ENCODE assay signal across 15 cellular contexts in the genomic region with DNA sequence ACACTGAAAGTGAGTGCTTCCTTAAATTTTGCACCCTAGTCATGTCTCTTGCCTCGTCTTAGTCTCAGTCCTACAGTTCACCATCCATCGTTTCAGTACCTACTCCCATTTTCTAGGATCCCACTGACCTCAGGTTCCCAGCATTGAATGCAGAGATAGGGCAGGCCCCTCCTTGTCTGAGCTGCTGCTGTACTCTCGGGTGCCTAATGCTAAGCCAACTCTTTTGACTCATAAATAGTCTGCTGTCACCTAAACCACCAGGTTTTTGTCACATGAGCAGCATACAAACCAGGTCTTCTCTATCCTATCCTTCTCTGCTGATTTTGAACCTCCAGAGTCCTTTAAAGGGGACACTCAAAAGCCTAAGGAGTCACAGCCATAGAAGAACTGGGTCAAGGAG. TPM values are rescaled to one million over a fixed set of nuclear protein-coding genes. Genes with fewer than 3 reads are reported as not detected.
DNase-seq lines count a peak whose midpoint lies in the region; ATAC-seq and TF ChIP-seq lines count a peak whose summit lies in the region.
"Had no signal": no experiment of that assay in that cellular context is flagged by ENCODE, and none has a peak within 500 bp of the region (broad histone marks: within the 10 kb centered on the region; RNA-seq: fewer than 3 reads in every experiment).

No MANE protein-coding gene starts in this region.

- H3K4me3 ChIP-seq in DOHH2 (ENCODE audit: low read length) (0 out of 2 replicates have a peak overlapping the region, but pooled peaks have one; percentile 6), ascending aorta (no peak overlapping the region)
- H3K4me3 ChIP-seq: HAP-1, sigmoid colon, SJSA1 had no signal

- H3K36me3 ChIP-seq in DOHH2 (ENCODE audit: control insufficient read depth, low read length), result peaks cover 42% of the 10 kb centered on the region
- no peaks in the 10 kb centered on the region for H3K36me3 ChIP-seq in ascending aorta
- H3K36me3 ChIP-seq: BE2C, HAP-1, sigmoid colon, SJSA1 had no signal

- intact Hi-C loops in CD14-positive monocyte (cut with micrococcal nuclease) (loop anchor here (1.0 to 5.0 kb wide), 2 partner anchors 19 to 51 kb away; partner anchors contain the start of genes NIT1 (in 1 of the 2) and PFDN2 (in 1 of the 2)), ascending aorta (cut with DNase I) (no loop called here), left ventricle myocardium superior (cut with micrococcal nuclease) (no loop called here)
- intact Hi-C loops in activated CD8-positive, alpha-beta T cell treated with anti-CD3 and anti-CD28 coated beads for 36 hours (cut with micrococcal nuclease), result loop anchor here (5.0 kb wide), 1 partner anchor 36 kb away; no protein-coding TSS in a partner anchor

- H3K4me3 Mint-ChIP-seq in CD14-positive monocyte, result peak overlapping the region; percentile 99
- H3K4me3 Mint-ChIP-seq in activated CD8-positive, alpha-beta T cell treated with anti-CD3 and anti-CD28 coated beads for 36 hours, result peak overlapping the region; percentile 97
- peak overlapping the region; percentile 81 to 92 for H3K4me3 Mint-ChIP-seq in effector memory CD8-positive, alpha-beta T cell

- H4K20me1 ChIP-seq in DOHH2 (ENCODE audit: control insufficient read depth, insufficient read depth, low read depth, low read length), result peaks cover 10% of the 10 kb centered on the region

- H3K9me2 ChIP-seq in DOHH2 (replicated peaks; ENCODE audit: control insufficient read depth, low read length), result no peaks in the 10 kb centered on the region

- H3K27me3 Mint-ChIP-seq in CD14-positive monocyte (ENCODE audit: low read depth in 3 of 3), result peaks cover 0 to 2% (median 1%) of the 10 kb centered on the region in 3 donors
- no peaks in the 10 kb centered on the region for H3K27me3 Mint-ChIP-seq in activated CD8-positive, alpha-beta T cell treated with anti-CD3 and anti-CD28 coated beads for 36 hours
- no peaks in the 10 kb centered on the region for H3K27me3 Mint-ChIP-seq in effector memory CD8-positive, alpha-beta T cell

- TF ChIP-seq CTCF in CD14-positive monocyte (IDR thresholded peaks at IDR 0.05) (no peak), DOHH2 (IDR thresholded peaks at IDR 0.05; ENCODE audit: low read depth, low read length, poor library complexity, severe bottlenecking) (no peak), ascending aorta (IDR thresholded peaks at IDR 0.05) (no peak)
- no peak for TF ChIP-seq CTCF in activated CD8-positive, alpha-beta T cell treated with anti-CD3 and anti-CD28 coated beads for 36 hours (IDR thresholded peaks at IDR 0.05)

- POLR2A ChIA-PET in activated CD8-positive, alpha-beta T cell treated with anti-CD3 and anti-CD28 coated beads for 36 hours (lab: Charles Lee), result interaction anchor here (0.6 to 7.6 kb wide), 2 partner anchors 20 to 31 kb away, joined by 4 to 99 read pairs; partner anchors contain the start of gene USF1

- H3K9me3 Mint-ChIP-seq in CD14-positive monocyte, result peaks cover 0 to 2% (median 0%) of the 10 kb centered on the region in 7 donors
- no peaks in the 10 kb centered on the region for H3K9me3 Mint-ChIP-seq in activated CD8-positive, alpha-beta T cell treated with anti-CD3 and anti-CD28 coated beads for 36 hours
- no peaks in the 10 kb centered on the region for H3K9me3 Mint-ChIP-seq in effector memory CD8-positive, alpha-beta T cell

- H3K4me2 ChIP-seq in DOHH2 (ENCODE audit: low read length), result peak overlapping the region; percentile 30

- peaks cover 2% of the 10 kb centered on the region; the same call in 1 of the 2 replicates for H3F3A ChIP-seq in DOHH2 (ENCODE audit: control insufficient read depth, insufficient read depth)

- H3K27ac ChIP-seq in DOHH2 (ENCODE audit: low read depth, low read length) (no peak overlapping the region), ascending aorta (no peak overlapping the region)
- H3K27ac ChIP-seq: sigmoid colon, SJSA1 had no signal

- peaks cover 35% of the 10 kb centered on the region for H3K4me1 ChIP-seq in DOHH2 (ENCODE audit: control insufficient read depth, low read length)
- H3K4me1 ChIP-seq in ascending aorta, result no peaks in the 10 kb centered on the region
- H3K4me1 ChIP-seq: BE2C, HAP-1, sigmoid colon, SJSA1 had no signal

- DNase-seq in CD14-positive monocyte (ENCODE audit: low spot score), result no peak
- DNase-seq in activated CD8-positive, alpha-beta T cell treated with anti-CD3 and anti-CD28 coated beads for 36 hours, result peak; percentile 43
- DNase-seq in effector memory CD8-positive, alpha-beta T cell, result no peak
- DNase-seq in ascending aorta (ENCODE audit: low spot score in 2 of 2), result no peak
- no peak for DNase-seq in epidermal melanocyte (ENCODE audit: insufficient read length, low spot score)
- DNase-seq in left ventricle myocardium superior, result no peak
- DNase-seq: anterior cingulate cortex, BE2C, NCI-H1105, occipital lobe, sigmoid colon had no signal

- H3K27ac Mint-ChIP-seq in CD14-positive monocyte, result peak overlapping the region; percentile 98 to 100 (median 99)
- peak overlapping the region; percentile 98 for H3K27ac Mint-ChIP-seq in activated CD8-positive, alpha-beta T cell treated with anti-CD3 and anti-CD28 coated beads for 36 hours
- H3K27ac Mint-ChIP-seq in effector memory CD8-positive, alpha-beta T cell, result peak overlapping the region; percentile 91

- CTCF ChIA-PET in activated CD8-positive, alpha-beta T cell treated with anti-CD3 and anti-CD28 coated beads for 36 hours (lab: Charles Lee), result interaction anchor here (1.3 to 11.1 kb wide), 2 partner anchors 30 to 69 kb away, joined by 3 to 200 read pairs; partner anchors contain the start of gene KLHDC9

- H3K79me2 ChIP-seq in DOHH2 (ENCODE audit: control insufficient read depth, low read length), result peaks cover 78% of the 10 kb centered on the region

- H3K27me3 ChIP-seq in DOHH2 (ENCODE audit: control insufficient read depth, low read length), result no peaks in the 10 kb centered on the region
- no peaks in the 10 kb centered on the region for H3K27me3 ChIP-seq in ascending aorta

- H3K9me3 ChIP-seq in DOHH2 (ENCODE audit: control insufficient read depth, insufficient read depth, low read length) (no peaks in the 10 kb centered on the region), ascending aorta (no peaks in the 10 kb centered on the region)
- H3K9me3 ChIP-seq: BE2C, HAP-1, sigmoid colon, SJSA1 had no signal

- H3K4me1 Mint-ChIP-seq in CD14-positive monocyte, result peaks cover 67% of the 10 kb centered on the region
- H3K4me1 Mint-ChIP-seq in activated CD8-positive, alpha-beta T cell treated with anti-CD3 and anti-CD28 coated beads for 36 hours (ENCODE audit: low read depth), result peaks cover 63% of the 10 kb centered on the region
- peaks cover 57 to 62% of the 10 kb centered on the region in 2 donors for H3K4me1 Mint-ChIP-seq in effector memory CD8-positive, alpha-beta T cell (ENCODE audit: low read depth in 2 of 2)

- ATAC-seq in activated CD8-positive, alpha-beta T cell treated with anti-CD3 and anti-CD28 coated beads for 36 hours, result peak; percentile 8
- no peak for ATAC-seq in effector memory CD8-positive, alpha-beta T cell (replicated peaks)
- ATAC-seq in left ventricle myocardium superior (no peak), GM19351 (IDR thresholded peaks at IDR 0.05; ENCODE audit: unreplicated experiment) (no peak)

- H3K36me3 Mint-ChIP-seq in CD14-positive monocyte, result peaks cover 30 to 56% of the 10 kb centered on the region in 2 donors
- H3K36me3 Mint-ChIP-seq in activated CD8-positive, alpha-beta T cell treated with anti-CD3 and anti-CD28 coated beads for 36 hours (ENCODE audit: low read depth), result peaks cover 58% of the 10 kb centered on the region
- peaks cover 66% of the 10 kb centered on the region for H3K36me3 Mint-ChIP-seq in effector memory CD8-positive, alpha-beta T cell (ENCODE audit: insufficient read depth)

RNA-seq across cellular contexts. Expression of gene ARHGAP30, which starts 3.0 kb away (rescaled TPM):
- polyA plus RNA-seq in CD14-positive monocyte, result 100 to 1,000 TPM; 101 to 140 TPM
- 100 to 1,000 TPM; 174 to 175 TPM for total RNA-seq in activated CD8-positive, alpha-beta T cell treated with anti-CD3 and anti-CD28 coated beads for 36 hours
- 14.7 TPM for total RNA-seq in ascending aorta
- total RNA-seq in left ventricle myocardium superior, result 3.7 TPM
- total RNA-seq: SJSA1 had no signal

RNA-seq across cellular contexts. Expression of gene USF1, which starts 20.9 kb away (rescaled TPM):
- 10 to 100 TPM in 1 of 2 donors, 1 to 10 TPM in 1; 6.3 to 25.5 TPM for polyA plus RNA-seq in CD14-positive monocyte
- 10 to 100 TPM; 50.0 to 52.1 TPM for total RNA-seq in activated CD8-positive, alpha-beta T cell treated with anti-CD3 and anti-CD28 coated beads for 36 hours
- total RNA-seq in ascending aorta, result 68.5 TPM
- total RNA-seq in left ventricle myocardium superior, result 30.3 TPM

RNA-seq across cellular contexts. Expression of gene NECTIN4, which starts 22.7 kb away (rescaled TPM):
- under 1 TPM in 1 of 2 donors, not detected in 1; 0.07 TPM for polyA plus RNA-seq in CD14-positive monocyte
- not detected for total RNA-seq in activated CD8-positive, alpha-beta T cell treated with anti-CD3 and anti-CD28 coated beads for 36 hours
- total RNA-seq in ascending aorta (not detected), left ventricle myocardium superior (not detected)
- total RNA-seq: occipital lobe, sigmoid colon had no signal

RNA-seq across cellular contexts. Expression of gene TSTD1, which starts 27.9 kb away (rescaled TPM):
- 10 to 100 TPM; 11.8 to 20.3 TPM for polyA plus RNA-seq in CD14-positive monocyte
- total RNA-seq in activated CD8-positive, alpha-beta T cell treated with anti-CD3 and anti-CD28 coated beads for 36 hours, result 10 to 100 TPM; 70.8 to 78.7 TPM
- total RNA-seq in ascending aorta, result not detected
- 15.4 TPM for total RNA-seq in left ventricle myocardium superior

RNA-seq across cellular contexts. Expression of gene KLHDC9, which starts 31.5 kb away (rescaled TPM):
- polyA plus RNA-seq in CD14-positive monocyte, result not detected
- total RNA-seq in activated CD8-positive, alpha-beta T cell treated with anti-CD3 and anti-CD28 coated beads for 36 hours, result under 1 TPM in 1 of 2 experiments, not detected in 1; 0.43 TPM
- 0.32 TPM for total RNA-seq in ascending aorta
- 5.2 TPM for total RNA-seq in left ventricle myocardium superior
- total RNA-seq: SJSA1 had no signal

Comparison
In these comparisons a context has a peak if more than half of its experiments do, and no peak if none do; other contexts are left out.
1. RNA of gene ARHGAP30, which starts 3.0 kb away (total RNA-seq): 174 to 175 TPM in activated CD8-positive, alpha-beta T cell treated with anti-CD3 and anti-CD28 coated beads for 36 hours; 14.7 TPM in ascending aorta (single experiment) and 3.7 TPM in left ventricle myocardium superior (single experiment); every median in the first group is over 10 times any median in the second.
2. intact Hi-C loops: an anchor here in CD14-positive monocyte (1.0 to 5.0 kb wide) and activated CD8-positive, alpha-beta T cell treated with anti-CD3 and anti-CD28 coated beads for 36 hours (5.0 kb wide); none called in ascending aorta and left ventricle myocardium superior.
3. Peak in every context shown above with its lines, with median percentiles within 50 percentile points of each other: H3K27ac Mint-ChIP-seq and H3K4me3 Mint-ChIP-seq.